Comparison of ENCODE assay signal across 15 cellular contexts in the genomic region with DNA sequence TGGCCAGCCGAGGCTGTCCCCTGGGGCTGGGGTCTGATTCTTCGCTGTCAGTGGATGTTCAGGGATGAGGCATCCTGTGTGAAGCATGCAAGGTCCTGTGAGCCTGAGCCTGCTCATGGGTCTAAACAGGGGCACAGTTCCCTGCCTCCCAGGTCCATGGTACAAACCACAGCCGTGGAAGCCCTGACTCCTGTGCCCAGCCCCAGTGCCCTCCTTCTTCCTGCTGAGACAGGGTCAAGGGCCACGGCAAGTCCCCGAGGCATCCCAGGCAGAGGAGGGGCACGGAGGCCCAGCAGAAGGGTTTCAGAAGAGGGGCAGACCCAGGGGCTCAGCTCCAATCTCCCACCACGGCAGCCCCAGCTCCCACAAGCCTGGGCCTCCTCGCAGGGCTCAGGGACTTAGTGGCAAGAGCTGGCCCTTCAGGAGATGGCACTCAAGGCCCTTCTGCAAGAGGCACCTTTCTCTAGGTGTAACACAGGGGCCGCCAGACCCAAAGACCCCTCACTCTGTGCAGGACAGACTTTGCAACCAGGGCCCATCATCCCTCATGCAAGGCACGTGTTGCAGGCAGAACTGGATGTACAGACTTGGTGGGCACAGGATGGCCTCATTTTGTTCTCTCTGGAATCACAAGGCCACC.
DNase-seq lines count a peak whose midpoint lies in the region; ATAC-seq and TF ChIP-seq lines count a peak whose summit lies in the region.
"Had no signal": no experiment of that assay in that cellular context is flagged by ENCODE, and none has a peak within 500 bp of the region (broad histone marks: within the 10 kb centered on the region; RNA-seq: fewer than 3 reads in every experiment).

No MANE protein-coding gene starts in this region.

- H3K36me3 Mint-ChIP-seq in type B pancreatic cell = no peaks in the 10 kb centered on the region
- no peaks in the 10 kb centered on the region for H3K36me3 Mint-ChIP-seq in Calu3 (ENCODE audit: insufficient read depth, unreplicated experiment)
- H3K36me3 Mint-ChIP-seq: CD14-positive monocyte; CD4-positive, alpha-beta memory T cell had no signal

- H3K27ac ChIP-seq in heart right ventricle (no peak overlapping the region), neuronal stem cell (replicated peaks; ENCODE audit: low read length) (no peak overlapping the region)
- H3K27ac ChIP-seq: BLaER1 had no signal

- H3K27me3 ChIP-seq in heart right ventricle (peaks cover 0 to 52% (median 24%) of the 10 kb centered on the region in 7 donors), neuronal stem cell (ENCODE audit: control insufficient read depth in 3 of 3, insufficient read depth in 3 of 3, low read depth in 1 of 3, low read length in 3 of 3) (no peaks in the 10 kb centered on the region)
- H3K27me3 ChIP-seq: BLaER1 had no signal

- no peak overlapping the region for H3K4ac ChIP-seq in neuronal stem cell (ENCODE audit: low read length)

- H3K79me1 ChIP-seq in neuronal stem cell (ENCODE audit: low read depth, low read length) = no peaks in the 10 kb centered on the region

- intact Hi-C loops in Right ventricle myocardium inferior (cut with DNase I) (no loop called here), heart right ventricle (cut with DNase I) (no loop called here), Calu3 (cut with micrococcal nuclease; ENCODE audit: unreplicated experiment) (no loop called here)

- peaks cover 0 to 13% (median 6%) of the 10 kb centered on the region in 11 donors for H3K9me3 ChIP-seq in heart right ventricle
- no peaks in the 10 kb centered on the region for H3K9me3 ChIP-seq in neuronal stem cell (replicated peaks in 1 of 2; ENCODE audit: control insufficient read depth in 2 of 2, insufficient read depth in 1 of 2, low read depth in 1 of 2, low read length in 2 of 2)

- WGBS in heart right ventricle, 2 donors = 77 to 84% methylated on average over 10 of the region's 10 CpGs
- WGBS in neuronal stem cell (ENCODE audit: extremely low coverage in 2 of 2, insufficient read length in 2 of 2, insufficient replicate concordance in 1 of 2), 2 donors = no CpG with 5 or more reads among the region's 10 CpGs

- DNase-seq in Right ventricle myocardium inferior (ENCODE audit: missing footprints) = peak; percentile 4
- DNase-seq in heart right ventricle = no peak
- DNase-seq in neuronal stem cell (ENCODE audit: low spot score) = no peak
- peak; percentile 57 for DNase-seq in type B pancreatic cell (ENCODE audit: extremely low spot score, unreplicated experiment)
- no peak for DNase-seq in NCI-H446 (lab: John Stamatoyannopoulos, UW)
- DNase-seq in stimulated activated CD4-positive, alpha-beta T cell treated with anti-CD3 and anti-CD28 coated beads, Interleukin-4, amount 100 ng/mL, for 1 hour = no peak
- no peak for DNase-seq in Calu3
- DNase-seq: 8988T; CD4-positive, alpha-beta memory T cell; DMS79 treated with DMSO at 0.1 percent for 48 hours; GF-D8; H7 had no signal

- no peak overlapping the region for H3K9ac ChIP-seq in neuronal stem cell (ENCODE audit: low read depth, low read length, poor library complexity)
- H3K9ac ChIP-seq: BLaER1 had no signal

- H3K4me3 Mint-ChIP-seq in type B pancreatic cell (no peak overlapping the region), Calu3 (ENCODE audit: low read depth, unreplicated experiment) (no peak overlapping the region)
- H3K4me3 Mint-ChIP-seq: CD14-positive monocyte; CD4-positive, alpha-beta memory T cell; GM23338 had no signal

- CTCF ChIA-PET in Calu3 (lab: Charles Lee) = no interaction called here

- H4K91ac ChIP-seq in neuronal stem cell (ENCODE audit: low read depth, low read length, poor library complexity) = no peak overlapping the region

- peak overlapping the region; percentile 51 for H2AK5ac ChIP-seq in neuronal stem cell (ENCODE audit: low read depth, low read length)

- no peak overlapping the region for H4K8ac ChIP-seq in neuronal stem cell (ENCODE audit: low read depth, low read length)

- H3K14ac ChIP-seq in neuronal stem cell (ENCODE audit: low read length) = no peak overlapping the region

- H3K4me1 Mint-ChIP-seq in type B pancreatic cell (ENCODE audit: unreplicated experiment) (no peaks in the 10 kb centered on the region), Calu3 (ENCODE audit: low read depth, unreplicated experiment) (no peaks in the 10 kb centered on the region)
- H3K4me1 Mint-ChIP-seq: CD14-positive monocyte; CD4-positive, alpha-beta memory T cell had no signal

- H3K4me1 ChIP-seq in heart right ventricle = no peaks in the 10 kb centered on the region
- peaks cover 0 to 2% of the 10 kb centered on the region in 2 donors for H3K4me1 ChIP-seq in neuronal stem cell (ENCODE audit: control insufficient read depth in 2 of 2, insufficient read depth in 1 of 2, low read depth in 1 of 2, low read length in 2 of 2)

- ATAC-seq in Right ventricle myocardium inferior (no peak), heart right ventricle (no peak)
- ATAC-seq: GM23338 had no signal

- no peak for TF ChIP-seq CTCF in heart right ventricle (IDR thresholded peaks at IDR 0.05)
- no peak for TF ChIP-seq CTCF in type B pancreatic cell (conservative IDR thresholded peaks at IDR 0.05)
- TF ChIP-seq CTCF in Calu3 (IDR thresholded peaks at IDR 0.05; ENCODE audit: unreplicated experiment) = no peak

- H2BK5ac ChIP-seq in neuronal stem cell (ENCODE audit: low read length) = no peak overlapping the region

- peaks cover 4% of the 10 kb centered on the region for H3K9me3 Mint-ChIP-seq in type B pancreatic cell
- peaks cover 4% of the 10 kb centered on the region for H3K9me3 Mint-ChIP-seq in Calu3 (ENCODE audit: low read depth, unreplicated experiment)

- H2AFZ ChIP-seq in neuronal stem cell (ENCODE audit: low read length) = no peak overlapping the region
- H2AFZ ChIP-seq: GM23338 had no signal

- no peak overlapping the region for H3K4me3 ChIP-seq in heart right ventricle
- no peak overlapping the region for H3K4me3 ChIP-seq in neuronal stem cell (ENCODE audit: low read length in 2 of 2)
- H3K4me3 ChIP-seq: BLaER1, GM23338 had no signal

- H3K4me2 ChIP-seq in neuronal stem cell (ENCODE audit: insufficient read depth, low read length, poor library complexity, severe bottlenecking) = no peak overlapping the region
- H3K4me2 ChIP-seq: BLaER1, GM23338 had no signal

- H3K27me3 Mint-ChIP-seq in type B pancreatic cell (peaks cover 12% of the 10 kb centered on the region), Calu3 (ENCODE audit: unreplicated experiment) (no peaks in the 10 kb centered on the region)

- H2BK15ac ChIP-seq in neuronal stem cell (ENCODE audit: low read length) = no peak overlapping the region

- H2BK12ac ChIP-seq in neuronal stem cell (ENCODE audit: low read length) = no peak overlapping the region

- BruUV-seq in Calu3 (replicated peaks; lab: Mats Ljungman, UMichigan) = no TSS peak

- peak overlapping the region; percentile 61 for H3K18ac ChIP-seq in neuronal stem cell (ENCODE audit: low read length)

- H3K36me3 ChIP-seq in heart right ventricle (no peaks in the 10 kb centered on the region), neuronal stem cell (replicated peaks in 1 of 2; ENCODE audit: control insufficient read depth in 2 of 2, insufficient read depth in 2 of 2, low read length in 2 of 2) (no peaks in the 10 kb centered on the region)
- H3K36me3 ChIP-seq: BLaER1 had no signal

- H3K27ac Mint-ChIP-seq in type B pancreatic cell (no peak overlapping the region), Calu3 (ENCODE audit: unreplicated experiment) (no peak overlapping the region)
- H3K27ac Mint-ChIP-seq: CD14-positive monocyte; CD4-positive, alpha-beta memory T cell; GM23338 had no signal

- no peak overlapping the region for H2BK120ac ChIP-seq in neuronal stem cell (ENCODE audit: low read depth, low read length)

- no peak overlapping the region for H3K23ac ChIP-seq in neuronal stem cell (ENCODE audit: low read depth, low read length, poor library complexity)

Comparison
In these comparisons a context has a peak if more than half of its experiments do, and no peak if none do; other contexts are left out.
1. DNase-seq: peak in Right ventricle myocardium inferior (single experiment) and type B pancreatic cell (single experiment); none in heart right ventricle (0 of 2), neuronal stem cell (single experiment), NCI-H446 (0 of 2), stimulated activated CD4-positive, alpha-beta T cell treated with anti-CD3 and anti-CD28 coated beads, Interleukin-4, amount 100 ng/mL, for 1 hour (single experiment) and Calu3 (single experiment).